8 cellular contexts compared by ENCODE assay signal in the genomic region with DNA sequence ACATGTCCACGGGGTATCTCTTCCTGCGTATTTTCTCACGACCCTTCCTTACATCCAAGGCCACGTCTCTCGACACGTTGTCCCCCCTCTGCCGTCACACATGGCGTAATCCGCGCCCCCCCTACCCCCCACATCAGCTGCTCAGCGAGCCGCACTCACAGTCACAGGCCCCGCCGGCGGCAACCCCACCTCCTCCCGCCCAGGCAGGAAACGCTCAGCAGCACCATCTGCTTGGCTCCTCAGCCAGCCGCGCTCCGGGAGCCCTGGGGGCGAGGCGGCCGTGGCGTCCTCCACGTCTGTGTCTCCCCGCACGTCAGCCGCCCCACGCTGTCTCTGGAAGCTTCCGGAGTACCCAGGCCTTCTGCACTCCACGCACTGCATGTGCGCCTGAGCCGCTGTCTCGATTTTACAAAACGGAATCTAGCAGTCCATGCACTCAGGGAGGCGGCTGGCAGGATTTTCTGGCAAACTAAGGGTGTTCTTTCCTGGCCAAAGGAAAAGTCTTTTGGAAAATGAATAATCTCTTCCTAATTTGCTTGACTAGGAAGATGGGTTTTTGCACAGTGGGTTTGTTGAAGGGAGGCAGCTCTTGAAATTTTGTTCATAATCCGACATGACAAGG.
DNase-seq lines count a peak whose midpoint lies in the region; ATAC-seq, FAIRE-seq and TF ChIP-seq lines count a peak whose summit lies in the region.

No MANE protein-coding gene starts in this region.

- 40 to 45% methylated on average over 16 to 37 of the region's 37 CpGs for WGBS in body of pancreas, 2 donors

- H3K27me3 ChIP-seq in WERI-Rb-1 (ENCODE audit: insufficient read depth, low read depth, severe bottlenecking) (no peaks in the 10 kb centered on the region), body of pancreas (no peaks in the 10 kb centered on the region), keratinocyte (ENCODE audit: control insufficient read depth, extremely low read depth, insufficient read depth, low read length) (peaks cover 3% of the 10 kb centered on the region)

- no peaks in the 10 kb centered on the region for H3K9me1 ChIP-seq in keratinocyte (ENCODE audit: control insufficient read depth, extremely low read depth, insufficient read depth, low read length)

- H3K4me1 ChIP-seq in body of pancreas (no peaks in the 10 kb centered on the region), keratinocyte (ENCODE audit: control insufficient read depth, extremely low read depth, insufficient read depth, low read length) (peaks cover 22% of the 10 kb centered on the region)

- peak overlapping the region; percentile 82 for H3K4me2 ChIP-seq in keratinocyte (ENCODE audit: control insufficient read depth, extremely low read depth, insufficient read depth, low read depth, low read length)

- H3K4me3 ChIP-seq in WERI-Rb-1 (ENCODE audit: low read depth, low read length) (peak overlapping the region; percentile 29), body of pancreas (no peak overlapping the region), keratinocyte (ENCODE audit: control insufficient read depth in 2 of 3, extremely low read depth in 1 of 3, insufficient read depth in 2 of 3, low read depth in 1 of 3, low read length in 3 of 3) (peak overlapping the region; percentile 18 to 50 (median 26))

- dilution Hi-C loops in keratinocyte (cut with MboI; ENCODE audit: extremely low pct_ligation_motif_present, low sequenced_read_pairs): no loop called here

- ATAC-seq in HG03442 (IDR thresholded peaks at IDR 0.05; ENCODE audit: unreplicated experiment) (peak; percentile 33), body of pancreas (peak; percentile 64), HG03159 (IDR thresholded peaks at IDR 0.05; ENCODE audit: unreplicated experiment) (no peak), GM18873 (IDR thresholded peaks at IDR 0.05; ENCODE audit: low FRiP score, unreplicated experiment) (no peak)

- TF ChIP-seq POLR2A in body of pancreas (IDR thresholded peaks at IDR 0.05): no peak

- H3K9me3 ChIP-seq in WERI-Rb-1 (ENCODE audit: severe bottlenecking): no peaks in the 10 kb centered on the region
- H3K9me3 ChIP-seq in body of pancreas: no peaks in the 10 kb centered on the region
- no peaks in the 10 kb centered on the region for H3K9me3 ChIP-seq in keratinocyte (ENCODE audit: control insufficient read depth, low read depth, low read length)

- H2AFZ ChIP-seq in keratinocyte (ENCODE audit: control insufficient read depth, low read length): peak overlapping the region; percentile 81

- H4K20me1 ChIP-seq in keratinocyte (ENCODE audit: control insufficient read depth, extremely low read depth, insufficient read depth, low read length): no peaks in the 10 kb centered on the region

- peak; percentile 11 for TF ChIP-seq CTCF in GM13976 (IDR thresholded peaks at IDR 0.05; ENCODE audit: borderline replicate concordance, control extremely low read depth, extremely low read depth, insufficient read depth, missing control alignments)
- 0 out of 2 replicates have a peak, but pooled peaks have one; percentile 3 for TF ChIP-seq CTCF in WERI-Rb-1 (IDR thresholded peaks at IDR 0.05; ENCODE audit: low read depth, low read length)
- TF ChIP-seq CTCF in body of pancreas (IDR thresholded peaks at IDR 0.05): no peak
- TF ChIP-seq CTCF in keratinocyte (optimal IDR thresholded peaks at IDR 0.05 in 1 of 3, IDR thresholded peaks at IDR 0.05 in 1 of 3, conservative IDR thresholded peaks at IDR 0.05 in 1 of 3; ENCODE audit: extremely low read depth in 1 of 3, insufficient read depth in 2 of 3, low read length in 3 of 3): no peak

- no peaks in the 10 kb centered on the region for H3K36me3 ChIP-seq in WERI-Rb-1
- H3K36me3 ChIP-seq in body of pancreas (replicated peaks in 1 of 2; ENCODE audit: insufficient read depth in 1 of 2, low read depth in 2 of 2): no peaks in the 10 kb centered on the region
- H3K36me3 ChIP-seq in keratinocyte (ENCODE audit: control insufficient read depth in 2 of 2, extremely low read depth in 1 of 2, insufficient read depth in 2 of 2, low read length in 2 of 2): no peaks in the 10 kb centered on the region

- H3K27ac ChIP-seq in WERI-Rb-1: peak overlapping the region; percentile 88
- peak overlapping the region in 2 of 4 donors; percentile 16 to 61 for H3K27ac ChIP-seq in body of pancreas
- peak overlapping the region; percentile 90 for H3K27ac ChIP-seq in keratinocyte (ENCODE audit: control insufficient read depth, insufficient read depth, low read length)

- in situ Hi-C loops in GM13976 (cut with MboI; ENCODE audit: low sequenced_read_pairs, unreplicated experiment): no loop called here

- intact Hi-C loops in body of pancreas (cut with DNase I): no loop called here

- DNase-seq in GM13976 (ENCODE audit: low spot score) (peak; percentile 81), WERI-Rb-1 (peak; percentile 95), body of pancreas (peak; percentile 30 to 50 (median 43)), keratinocyte (ENCODE audit: low read depth, low spot score) (no peak)
- peak; percentile 73 for DNase-seq in stimulated activated CD4-positive, alpha-beta T cell treated with anti-CD3 and anti-CD28 coated beads, Interleukin-4, amount 100 ng/mL, for 1 hour

- FAIRE-seq in keratinocyte (lab: Jason Lieb, UNC): peak; percentile 66

- H3K9ac ChIP-seq in keratinocyte (ENCODE audit: control insufficient read depth, extremely low read depth, insufficient read depth, low read length): peak overlapping the region; percentile 81

- H3K79me2 ChIP-seq in keratinocyte (ENCODE audit: control insufficient read depth, insufficient read depth, low read length): no peaks in the 10 kb centered on the region

Comparison
In these comparisons a context has a peak if more than half of its experiments do, and no peak if none do; other contexts are left out.
1. CTCF ChIP-seq: peak in GM13976 (single experiment) and WERI-Rb-1 (single experiment); none in body of pancreas (0 of 7) and keratinocyte (0 of 3).
2. ATAC-seq: peak in HG03442 (single experiment) and body of pancreas (single experiment); none in HG03159 (single experiment) and GM18873 (single experiment).
3. H3K4me3 ChIP-seq: peak in WERI-Rb-1 (single experiment) and keratinocyte (3 of 3); none in body of pancreas (0 of 2).